ENCODE assay signal across 8 cellular contexts in the genomic region with DNA sequence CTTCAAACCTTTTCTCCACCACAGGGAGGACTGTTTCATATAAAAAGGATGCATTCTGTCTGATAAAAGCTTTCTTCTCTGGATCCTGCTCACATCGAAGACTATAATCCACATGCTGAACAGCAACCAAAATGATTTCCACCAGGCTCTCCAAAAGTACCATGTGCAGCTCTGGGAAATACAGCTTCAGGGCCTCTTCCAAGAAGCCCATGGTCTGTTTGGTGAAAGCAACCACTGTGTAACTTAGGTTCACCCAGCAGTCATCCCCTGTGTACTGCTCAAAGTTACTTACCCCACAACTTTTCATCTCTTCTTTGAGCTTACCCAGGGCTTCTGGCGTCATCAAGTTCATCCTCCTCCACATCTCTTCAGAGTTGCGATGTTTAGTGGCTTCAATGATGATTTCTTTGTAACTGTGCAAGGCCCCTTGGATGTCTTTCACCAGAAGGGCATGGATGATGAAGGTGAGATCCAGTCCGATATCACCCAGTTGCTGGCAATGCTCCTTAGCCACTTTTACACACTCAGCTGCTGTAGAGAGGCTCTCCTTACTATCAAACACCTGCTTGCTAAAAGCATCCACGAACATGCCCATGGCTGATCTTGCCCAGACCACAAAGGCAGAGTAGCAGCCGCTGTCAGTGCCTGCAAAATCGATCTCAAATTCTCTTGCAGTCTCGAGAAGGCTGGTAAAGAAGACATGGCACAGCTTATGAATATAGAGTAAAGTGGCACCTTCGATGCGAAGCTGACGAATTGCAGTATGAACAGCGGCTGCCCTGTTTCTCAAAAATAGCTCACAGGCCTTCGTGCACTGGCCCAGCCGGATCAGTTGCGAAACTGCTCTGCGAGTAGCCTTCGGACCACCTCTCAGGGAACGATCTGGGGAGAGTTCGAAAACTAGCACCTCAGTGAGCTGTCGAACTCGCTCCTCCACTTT. TPM values are rescaled to one million over a fixed set of nuclear protein-coding genes. Genes with fewer than 3 reads are reported as not detected.
DNase-seq lines count a peak whose midpoint lies in the region; ATAC-seq and TF ChIP-seq lines count a peak whose summit lies in the region.

No MANE protein-coding gene starts in this region.

- peak overlapping the region; percentile 64 for H3K23ac ChIP-seq in IMR-90 (ENCODE audit: low read depth, low read length)

- H2BK15ac ChIP-seq in IMR-90 (ENCODE audit: low read depth, low read length): no peak overlapping the region

- no peak overlapping the region for H4K91ac ChIP-seq in IMR-90 (ENCODE audit: insufficient read depth, low read depth, low read length)

- H2AFZ ChIP-seq in IMR-90 (replicated peaks; ENCODE audit: low read length, poor library complexity): no peak overlapping the region

- H3K9ac ChIP-seq in IMR-90 (ENCODE audit: low read depth, low read length): peak overlapping the region; percentile 78

- peaks cover 6% of the 10 kb centered on the region; the same call in 1 of the 2 replicates for H3K9me1 ChIP-seq in IMR-90 (ENCODE audit: insufficient read depth, low read length)

- DNase-seq in AG09309 (ENCODE audit: low read depth) (no peak), IMR-90 (no peak), breast epithelium (ENCODE audit: low spot score in 2 of 2) (no peak), anterior cingulate cortex (lab: John Stamatoyannopoulos, UW) (no peak), Kasumi-1 (lab: John Stamatoyannopoulos, UW) (no peak)
- no peak for DNase-seq in stimulated activated naive CD4-positive, alpha-beta T cell treated with Interleukin-2 at 50 U/mL for 16 hours (lab: John Stamatoyannopoulos, UW)

- no peak overlapping the region for H3K18ac ChIP-seq in IMR-90 (ENCODE audit: low read depth, low read length)

- peak overlapping the region; percentile 8 for H2AK9ac ChIP-seq in IMR-90 (replicated peaks; ENCODE audit: low read depth, low read length, poor library complexity)

- WGBS in IMR-90 (ENCODE audit: extremely low coverage in 2 of 2, insufficient read length in 1 of 2), 2 experiments: 67% methylated on average over 8 of the region's 21 CpGs; no CpG with 5 or more reads in 1 of the 2 experiments

- H3K14ac ChIP-seq in IMR-90 (replicated peaks; ENCODE audit: low read depth, low read length): 0 out of 2 replicates have a peak overlapping the region, but pooled peaks have one; percentile 8

- CTCF ChIA-PET in IMR-90 (lab: Yijun Ruan, JAX): interaction anchor here (0.7 to 1.5 kb wide), 2 partner anchors 21 to 81 kb away, joined by 3 to 4 read pairs; no protein-coding TSS in a partner anchor

- H2BK120ac ChIP-seq in IMR-90 (ENCODE audit: low read depth, low read length): no peak overlapping the region

- no peak overlapping the region for H4K8ac ChIP-seq in IMR-90 (ENCODE audit: low read depth in 2 of 2, low read length in 2 of 2)

- TF ChIP-seq RAD21 in IMR-90 (IDR thresholded peaks at IDR 0.05; ENCODE audit: low read length): no peak

- no peak for ATAC-seq in IMR-90 (ENCODE audit: low read depth)
- ATAC-seq in GM18511 (IDR thresholded peaks at IDR 0.05; ENCODE audit: unreplicated experiment): no peak

- dilution Hi-C loops in IMR-90 (cut with HindIII; ENCODE audit: low sequenced_read_pairs, unreplicated experiment): no loop called here

- H3K36me3 ChIP-seq in IMR-90 (ENCODE audit: control insufficient read depth, insufficient read depth, low read length): no peaks in the 10 kb centered on the region
- H3K36me3 ChIP-seq in breast epithelium: no peaks in the 10 kb centered on the region
- H3K36me3 ChIP-seq in muscle layer of duodenum (ENCODE audit: control insufficient read depth in 1 of 2, insufficient read depth in 2 of 2, low read length in 2 of 2): peaks cover 0 to 12% of the 10 kb centered on the region in 2 donors

- H3K4me3 ChIP-seq in AG09309 (ENCODE audit: control insufficient read depth, low read depth, low read length) (peak overlapping the region; percentile 91), IMR-90 (ENCODE audit: insufficient read depth, low read depth, low read length) (peak overlapping the region; percentile 75), breast epithelium (peak overlapping the region; percentile 72 to 88 (median 77)), muscle layer of duodenum (ENCODE audit: low read depth in 1 of 2, low read length in 2 of 2) (peak overlapping the region; percentile 84 to 96)

- H2BK5ac ChIP-seq in IMR-90 (ENCODE audit: low read depth, low read length, poor library complexity, severe bottlenecking): no peak overlapping the region

- H3K27ac ChIP-seq in IMR-90 (ENCODE audit: insufficient read depth, low read length) (no peak overlapping the region), breast epithelium (no peak overlapping the region), muscle layer of duodenum (ENCODE audit: low read length) (peak overlapping the region; percentile 99)

- BruUV-seq in IMR-90 (replicated peaks; lab: Mats Ljungman, UMichigan): TSS peak; percentile 22

- intact Hi-C loops in IMR-90 (cut with micrococcal nuclease): loop anchor here (2.0 kb wide), 1 partner anchor 95 kb away; a partner anchor contains a TSS
- intact Hi-C loops in breast epithelium (cut with DNase I; ENCODE audit: low total_unique reads): no loop called here

- POLR2A ChIA-PET in IMR-90 (lab: Charles Lee; ENCODE audit: unreplicated experiment): no interaction called here

- no peak for TF ChIP-seq POLR2A in IMR-90 (IDR thresholded peaks at IDR 0.05; ENCODE audit: low read depth, low read length)
- no peak for TF ChIP-seq POLR2A in breast epithelium (IDR thresholded peaks at IDR 0.05)

- no peak for TF ChIP-seq CTCF in AG09309 (IDR thresholded peaks at IDR 0.05; ENCODE audit: control insufficient read depth, insufficient read depth, low read depth, low read length, missing control alignments)
- TF ChIP-seq CTCF in IMR-90 (conservative IDR thresholded peaks at IDR 0.05; ENCODE audit: low read depth, low read length): no peak
- TF ChIP-seq CTCF in breast epithelium (IDR thresholded peaks at IDR 0.05): no peak

- H3K4me2 ChIP-seq in IMR-90 (ENCODE audit: low read depth, low read length): peak overlapping the region; percentile 94

- H3K9me3 ChIP-seq in IMR-90 (ENCODE audit: control insufficient read depth, insufficient read depth, low read length) (no peaks in the 10 kb centered on the region), breast epithelium (no peaks in the 10 kb centered on the region), muscle layer of duodenum (ENCODE audit: control insufficient read depth in 1 of 2, low read length in 2 of 2) (no peaks in the 10 kb centered on the region)

- H2AK5ac ChIP-seq in IMR-90 (ENCODE audit: low read depth, low read length): no peak overlapping the region

- H2BK20ac ChIP-seq in IMR-90 (ENCODE audit: low read depth, low read length): no peak overlapping the region

- in situ Hi-C loops in IMR-90 (cut with MboI; ENCODE audit: low sequenced_read_pairs): no loop called here

- no peak overlapping the region for H4K5ac ChIP-seq in IMR-90 (ENCODE audit: low read depth, low read length)

- peaks cover 48% of the 10 kb centered on the region for H4K20me1 ChIP-seq in IMR-90 (ENCODE audit: insufficient read depth, low read length)

- no peak overlapping the region for H3K56ac ChIP-seq in IMR-90 (ENCODE audit: extremely low read depth, insufficient read depth, low read length)

- H3K4ac ChIP-seq in IMR-90 (ENCODE audit: low read depth, low read length): no peak overlapping the region

- H3K27me3 ChIP-seq in IMR-90 (ENCODE audit: control insufficient read depth, insufficient read depth, low read length): no peaks in the 10 kb centered on the region
- H3K27me3 ChIP-seq in breast epithelium: no peaks in the 10 kb centered on the region
- H3K27me3 ChIP-seq in muscle layer of duodenum (ENCODE audit: low read depth, low read length): no peaks in the 10 kb centered on the region

- peaks cover 7 to 42% of the 10 kb centered on the region in 2 experiments; a peak in 3 of 4 replicates for H3K79me1 ChIP-seq in IMR-90 (ENCODE audit: low read depth in 1 of 2, low read length in 2 of 2)

- H3K4me1 ChIP-seq in IMR-90 (ENCODE audit: control insufficient read depth, insufficient read depth, low read length) (peaks cover 7% of the 10 kb centered on the region), breast epithelium (peaks cover 0 to 21% of the 10 kb centered on the region in 2 donors), muscle layer of duodenum (ENCODE audit: control insufficient read depth in 1 of 2, insufficient read depth in 2 of 2, low read length in 2 of 2) (peaks cover 34 to 60% of the 10 kb centered on the region in 2 donors)

TF ChIP-seq in IMR-90, 13 proteins besides CTCF, POLR2A, EP300 and RAD21:
- TF ChIP-seq CEBPB (IDR thresholded peaks at IDR 0.05; ENCODE audit: low read depth, low read length): peak; percentile 77
- TF ChIP-seq MAFK (IDR thresholded peaks at IDR 0.05; ENCODE audit: low read depth, low read length): no peak
TF ChIP-seq in IMR-90: peak in this region for 1.

RNA-seq across cellular contexts. Expression of a gene that starts 1.7 kb away (rescaled TPM):
- total RNA-seq in IMR-90 (2012; rRNA removed): 11.5 and 15.3 TPM in 2 replicates
- 2.6 and 2.7 TPM in 2 replicates for polyA plus RNA-seq in IMR-90 (2012; rRNA removed)
- 1.5 and 1.8 TPM in 2 replicates for polyA plus RNA-seq in IMR-90 (2012; cell fraction: cytosol; rRNA removed)
- 2.1 and 3.3 TPM in 2 replicates for polyA plus RNA-seq in IMR-90 (2012; cell fraction: nucleus; rRNA removed; ENCODE audit: low replicate concordance)
- total RNA-seq in breast epithelium: 10 to 100 TPM; 13.1 to 17.7 (median 15.0) TPM

RNA-seq across cellular contexts. Expression of a gene that starts 2.2 kb away (rescaled TPM):
- 16.4 and 17.4 TPM in 2 replicates for total RNA-seq in IMR-90 (2012; rRNA removed)
- 6.5 and 7.5 TPM in 2 replicates for polyA plus RNA-seq in IMR-90 (2012; rRNA removed)
- polyA plus RNA-seq in IMR-90 (2012; cell fraction: cytosol; rRNA removed): 5.7 and 6.5 TPM in 2 replicates
- polyA plus RNA-seq in IMR-90 (2012; cell fraction: nucleus; rRNA removed; ENCODE audit: low replicate concordance): 5.5 and 10.2 TPM in 2 replicates
- 10 to 100 TPM; 13.8 to 23.6 (median 15.2) TPM for total RNA-seq in breast epithelium
